ENCODE assay signal across 21 cellular contexts in genomic region chr15:81229596-81229995, GRCh38. TPM values are rescaled to one million over a fixed set of nuclear protein-coding genes. Genes with fewer than 3 reads are reported as not detected.
DNase-seq lines count a peak whose midpoint lies in the region; ATAC-seq and TF ChIP-seq lines count a peak whose summit lies in the region.
"Had no signal": no experiment of that assay in that cellular context is flagged by ENCODE, and none has a peak within 500 bp of the region (broad histone marks: within the 10 kb centered on the region; RNA-seq: fewer than 3 reads in every experiment).

No MANE protein-coding gene starts in this region.

- H3K27ac ChIP-seq in muscle layer of colon (ENCODE audit: low read depth, low read length) (peak overlapping the region; percentile 20), upper lobe of right lung (peak overlapping the region; percentile 74), hepatocyte (no peak overlapping the region)
- H3K27ac ChIP-seq: KMS-11 had no signal

- no peak overlapping the region for H2AFZ ChIP-seq in hepatocyte

- ATAC-seq in Right ventricle myocardium superior (ENCODE audit: poor library complexity) (peak; percentile 80), upper lobe of right lung (peak; percentile 61), HG03521 (IDR thresholded peaks at IDR 0.05; ENCODE audit: unreplicated experiment) (no peak)
- ATAC-seq: esophagus mucosa had no signal

- 71% methylated on average over 3 of the region's 3 CpGs for WGBS in hepatocyte (ENCODE audit: low lambda C conversion rate, missing lambda C conversion rate)

- H3K9ac ChIP-seq in adipocyte (ENCODE audit: low read length) (peak overlapping the region; percentile 35), muscle layer of colon (ENCODE audit: low read length) (no peak overlapping the region)
- H3K9ac ChIP-seq: KMS-11 had no signal

- H3K4me2 ChIP-seq in hepatocyte, result no peak overlapping the region
- H3K4me2 ChIP-seq: KMS-11 had no signal

- H3K79me2 ChIP-seq in hepatocyte, result no peaks in the 10 kb centered on the region

- intact Hi-C loops in Right ventricle myocardium superior (cut with DNase I), result no loop called here
- intact Hi-C loops in upper lobe of right lung (cut with DNase I), result no loop called here

- H3K27me3 ChIP-seq in adipocyte (replicated peaks; ENCODE audit: control insufficient read depth, insufficient read depth, low read length) (no peaks in the 10 kb centered on the region), muscle layer of colon (ENCODE audit: control insufficient read depth in 1 of 2, insufficient read depth in 2 of 2, low read length in 2 of 2) (no peaks in the 10 kb centered on the region), upper lobe of right lung (no peaks in the 10 kb centered on the region), hepatocyte (no peaks in the 10 kb centered on the region)

- TF ChIP-seq CTCF in upper lobe of right lung (IDR thresholded peaks at IDR 0.05) (no peak), hepatocyte (IDR thresholded peaks at IDR 0.05; ENCODE audit: poor library complexity) (no peak)

- H3K4me3 ChIP-seq in adipocyte (ENCODE audit: low read length) (no peak overlapping the region), muscle layer of colon (ENCODE audit: low read depth in 1 of 2, low read length in 2 of 2) (no peak overlapping the region), upper lobe of right lung (no peak overlapping the region), hepatocyte (no peak overlapping the region)

- DNase-seq in adipocyte (ENCODE audit: low read depth) (peak; percentile 36), Right ventricle myocardium superior (peak; percentile 77), upper lobe of right lung (no peak), RKO (ENCODE audit: low spot score) (no peak), hepatocyte (ENCODE audit: low spot score) (no peak), T1000 (lab: John Stamatoyannopoulos, UW) (no peak)
- DNase-seq: activated CD4-positive, alpha-beta T cell treated with anti-CD3 and anti-CD28 coated beads, Interleukin-2, amount 50 U/mL, for 1 hour; activated gamma-delta T cell treated with Interleukin-2 at 50 U/mL for 16 hours; AML-193; amniotic stem cell; effector CD8-positive, alpha-beta T cell; midbrain; NCI-H2029; SHP77; stimulated activated CD4-positive, alpha-beta T cell treated with anti-CD3 and anti-CD28 coated beads, Interleukin-4, amount 100 ng/mL, for 24 hours had no signal

- H3K9me3 ChIP-seq in adipocyte (ENCODE audit: control insufficient read depth, low read length) (no peaks in the 10 kb centered on the region), muscle layer of colon (ENCODE audit: low read length) (no peaks in the 10 kb centered on the region), upper lobe of right lung (no peaks in the 10 kb centered on the region), hepatocyte (ENCODE audit: low read depth) (no peaks in the 10 kb centered on the region)

- H3K36me3 ChIP-seq in adipocyte (ENCODE audit: control insufficient read depth, insufficient read depth, low read length, severe bottlenecking), result no peaks in the 10 kb centered on the region
- H3K36me3 ChIP-seq in muscle layer of colon (ENCODE audit: insufficient read depth, low read length), result no peaks in the 10 kb centered on the region
- H3K36me3 ChIP-seq in upper lobe of right lung, result no peaks in the 10 kb centered on the region
- H3K36me3 ChIP-seq in hepatocyte (replicated peaks; ENCODE audit: insufficient read depth, low read depth), result no peaks in the 10 kb centered on the region

- no peaks in the 10 kb centered on the region for H4K20me1 ChIP-seq in hepatocyte (ENCODE audit: insufficient read depth, poor library complexity, severe bottlenecking)

- H3K9me2 ChIP-seq in hepatocyte (replicated peaks; ENCODE audit: insufficient read depth), result no peaks in the 10 kb centered on the region

- H3K4me1 ChIP-seq in adipocyte (ENCODE audit: control insufficient read depth, insufficient read depth, low read length) (peaks cover 30% of the 10 kb centered on the region), muscle layer of colon (ENCODE audit: insufficient read depth, low read length) (peaks cover 8% of the 10 kb centered on the region), upper lobe of right lung (peaks cover 11% of the 10 kb centered on the region), hepatocyte (ENCODE audit: insufficient read depth) (no peaks in the 10 kb centered on the region)

RNA-seq across cellular contexts. Expression of gene IL16, which starts 32.9 kb away (rescaled TPM):
- 2.7 TPM for total RNA-seq in Right ventricle myocardium superior
- 39.3 TPM for total RNA-seq in upper lobe of right lung
- 1.1 and 3.3 TPM in 2 replicates for total RNA-seq in hepatocyte
- 0.92 and 2.4 TPM in 2 replicates for polyA plus RNA-seq in hepatocyte
- total RNA-seq: NCI-H460 had no signal
- polyA plus RNA-seq: neural cell had no signal

Comparison
In these comparisons a context has a peak if more than half of its experiments do, and no peak if none do; other contexts are left out.
1. DNase-seq: peak in adipocyte (single experiment) and Right ventricle myocardium superior (single experiment); none in upper lobe of right lung (single experiment), RKO (single experiment), hepatocyte (single experiment) and T1000 (single experiment).